ENCODE assay signal across 7 cellular contexts in the genomic region with DNA sequence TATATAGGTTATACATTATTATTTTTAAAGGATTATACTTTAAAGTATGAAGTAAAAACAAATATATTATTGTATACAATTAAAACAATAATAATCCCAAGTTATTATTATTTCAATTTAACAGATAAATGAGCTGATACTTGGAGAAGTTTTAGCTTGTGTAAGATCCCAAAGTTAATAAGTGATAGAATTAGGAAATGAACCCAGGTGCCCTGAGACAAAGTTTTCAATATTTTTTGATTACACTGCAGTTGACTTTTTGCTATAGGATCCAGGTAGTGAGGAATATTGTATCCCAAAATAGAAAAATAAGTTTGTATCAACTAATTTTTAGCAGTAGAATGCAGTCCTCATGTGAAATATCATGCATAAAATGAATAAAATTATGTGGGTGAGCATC.
"Had no signal": no experiment of that assay in that cellular context is flagged by ENCODE, and none has a peak within 500 bp of the region (broad histone marks: within the 10 kb centered on the region; RNA-seq: fewer than 3 reads in every experiment).

No MANE protein-coding gene starts in this region.

- FAIRE-seq: HTR-8/SVneo had no signal

- ATAC-seq: HCT116 had no signal

- DNase-seq: GM23248, GOT3, H7, HFFc6, KBM-7 had no signal
